In genomic region chr3:13203398-13204176, GRCh38 we compare ENCODE assay signal across 2 cellular contexts.
TF ChIP-seq lines count a peak whose summit lies in the region.

No MANE protein-coding gene starts in this region.

TF ChIP-seq in GM23338, 12 proteins besides CTCF, POLR2A, EP300 and RAD21:
- TF ChIP-seq ZNF331 (CRISPR knock-in tag; IDR thresholded peaks at IDR 0.05; ENCODE audit: low read depth) (no peak), JUNB (IDR thresholded peaks at IDR 0.05; ENCODE audit: unreplicated experiment) (no peak), ETS1 (IDR thresholded peaks at IDR 0.05) (no peak), EZH2 (IDR thresholded peaks at IDR 0.05; ENCODE audit: low read depth, unreplicated experiment) (no peak), EZH2phosphoT487 (IDR thresholded peaks at IDR 0.05; ENCODE audit: unreplicated experiment) (no peak), ZNF462 (CRISPR knock-in tag; IDR thresholded peaks at IDR 0.05) (no peak), CREB1 (CRISPR knock-in tag; IDR thresholded peaks at IDR 0.05; ENCODE audit: low read depth) (no peak), ZNF114 (CRISPR knock-in tag; IDR thresholded peaks at IDR 0.05) (no peak), POLR2AphosphoS5 (IDR thresholded peaks at IDR 0.05; ENCODE audit: low read depth) (no peak), REST (IDR thresholded peaks at IDR 0.05; ENCODE audit: unreplicated experiment) (no peak), STAT1 (IDR thresholded peaks at IDR 0.05; ENCODE audit: unreplicated experiment) (no peak), NANOG (IDR thresholded peaks at IDR 0.05; ENCODE audit: borderline replicate concordance) (no peak)

TF ChIP-seq in H1, 55 proteins besides CTCF, POLR2A, EP300 and RAD21:
- TF ChIP-seq NRF1 (IDR thresholded peaks at IDR 0.05; ENCODE audit: low read depth, low read length) (no peak), BRCA1 (IDR thresholded peaks at IDR 0.05; ENCODE audit: low read depth, low read length) (no peak), TCF12 (IDR thresholded peaks at IDR 0.05; ENCODE audit: low read depth, low read length) (no peak), MAX (IDR thresholded peaks at IDR 0.05) (no peak), FOSL1 (IDR thresholded peaks at IDR 0.05; ENCODE audit: insufficient read depth, low read depth, low read length) (no peak), SIN3A (conservative IDR thresholded peaks at IDR 0.05 in 1 of 2, IDR thresholded peaks at IDR 0.05 in 1 of 2; ENCODE audit: low read depth in 1 of 2, low read length in 2 of 2) (no peak), POU5F1 (IDR thresholded peaks at IDR 0.05; ENCODE audit: low read depth, low read length) (no peak), POLR2AphosphoS5 (IDR thresholded peaks at IDR 0.05; ENCODE audit: low read depth, low read length) (no peak), CBX5 (IDR thresholded peaks at IDR 0.05; ENCODE audit: low read depth, low read length) (no peak), CEBPB (IDR thresholded peaks at IDR 0.05; ENCODE audit: low read depth, low read length) (no peak), CHD2 (IDR thresholded peaks at IDR 0.05; ENCODE audit: low read length) (no peak), GABPA (IDR thresholded peaks at IDR 0.05; ENCODE audit: borderline replicate concordance, insufficient read depth, low read length) (no peak), GTF2F1 (IDR thresholded peaks at IDR 0.05; ENCODE audit: borderline replicate concordance, low read depth, low read length) (no peak), BCL11A (IDR thresholded peaks at IDR 0.05; ENCODE audit: low read depth in 2 of 2, low read length in 2 of 2) (no peak)
TF ChIP-seq in H1: peak in this region for 0.
